Comparison of ENCODE assay signal across 8 cellular contexts in the genomic region with DNA sequence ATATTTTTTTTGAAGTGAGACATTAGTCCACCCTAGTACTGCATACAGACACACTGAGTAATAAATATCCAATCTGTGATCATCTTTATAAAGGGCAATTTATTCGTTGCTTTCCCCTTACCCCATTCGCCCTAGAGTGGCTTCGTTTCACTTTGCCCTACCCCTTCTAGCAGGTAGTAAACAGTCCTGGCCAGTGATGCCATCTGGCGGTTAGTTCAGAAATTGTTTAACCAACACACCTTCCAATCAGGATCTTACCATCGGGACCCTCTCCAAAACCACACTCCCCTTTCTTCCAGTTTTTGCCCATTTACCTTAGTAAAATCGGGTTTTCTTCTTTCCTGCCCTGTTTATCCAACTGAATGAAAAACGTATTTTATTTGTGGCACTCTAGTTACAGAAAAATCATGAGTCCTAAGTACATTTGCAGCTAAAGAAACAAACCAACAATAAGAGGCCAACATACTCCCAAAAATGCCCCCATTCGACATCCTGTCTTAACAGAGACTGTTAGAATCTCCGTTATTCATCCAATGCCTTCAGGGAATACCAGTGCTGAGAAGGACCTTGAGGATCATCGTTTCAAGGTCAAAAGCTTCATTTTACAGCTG. TPM values are rescaled to one million over a fixed set of nuclear protein-coding genes. Genes with fewer than 3 reads are reported as not detected.
DNase-seq lines count a peak whose midpoint lies in the region; ATAC-seq, FAIRE-seq and TF ChIP-seq lines count a peak whose summit lies in the region.

No MANE protein-coding gene starts in this region.

- no peaks in the 10 kb centered on the region for H3K36me3 Mint-ChIP-seq in endothelial cell (ENCODE audit: low read depth, unreplicated experiment)

- ATAC-seq in HG03558 (IDR thresholded peaks at IDR 0.05; ENCODE audit: extremely low read depth, unreplicated experiment) (peak; percentile 26), mucosa of descending colon (peak; percentile 50)

- H3K9me3 ChIP-seq in mucosa of descending colon: no peaks in the 10 kb centered on the region

- TF ChIP-seq CTCF in endothelial cell (IDR thresholded peaks at IDR 0.05; ENCODE audit: unreplicated experiment) (peak; percentile 64), mucosa of descending colon (IDR thresholded peaks at IDR 0.05) (peak; percentile 29)

- H3K27ac Mint-ChIP-seq in endothelial cell (ENCODE audit: unreplicated experiment): no peak overlapping the region

- H3K4me3 ChIP-seq in mucosa of descending colon: no peak overlapping the region

- intact Hi-C loops in mucosa of descending colon (cut with DNase I, micrococcal nuclease): loop anchor here (2.0 to 5.0 kb wide), 2 partner anchors 324 to 331 kb away; a partner anchor contains a TSS

- H3K27me3 Mint-ChIP-seq in endothelial cell (ENCODE audit: unreplicated experiment): peaks cover 2% of the 10 kb centered on the region

- peaks cover 3% of the 10 kb centered on the region for H3K4me1 ChIP-seq in mucosa of descending colon (ENCODE audit: low read depth)

- H3K4me1 Mint-ChIP-seq in endothelial cell (ENCODE audit: unreplicated experiment): peaks cover 15% of the 10 kb centered on the region

- FAIRE-seq in GM19239 (lab: Jason Lieb, UNC): peak; percentile 90

- no peaks in the 10 kb centered on the region for H3K9me3 Mint-ChIP-seq in endothelial cell (ENCODE audit: unreplicated experiment)

- H3K36me3 ChIP-seq in mucosa of descending colon (ENCODE audit: low read depth): no peaks in the 10 kb centered on the region

- peak overlapping the region; percentile 13 for H3K4me3 Mint-ChIP-seq in endothelial cell (ENCODE audit: unreplicated experiment)

- DNase-seq in C1 segment of cervical spinal cord (lab: John Stamatoyannopoulos, UW): peak in 11 of 14 donors; percentile 1 to 66 (median 31)
- DNase-seq in GM19239 (ENCODE audit: insufficient read length, low spot score): peak; percentile 48
- peak; percentile 86 for DNase-seq in NCI-H82 (lab: John Stamatoyannopoulos, UW)
- peak in 2 of 3 experiments; percentile 19 to 29 for DNase-seq in activated CD8-positive, alpha-beta memory T cell treated with anti-CD3 and anti-CD28 coated beads for 48 hours (ENCODE audit: low read depth in 2 of 3, low spot score in 2 of 3)
- peak; percentile 75 for DNase-seq in endothelial cell (ENCODE audit: low spot score)
- peak in 2 of 3 donors; percentile 38 to 88 for DNase-seq in mucosa of descending colon
- DNase-seq in stimulated activated CD8-positive, alpha-beta memory T cell treated with anti-CD3 and anti-CD28 coated beads, Interleukin-4, amount 100 ng/mL, for 4 hours (ENCODE audit: low read depth in 2 of 2, low spot score in 1 of 2): peak; percentile 39 to 45

RNA-seq across cellular contexts. Expression of a gene that starts 2.2 kb away (rescaled TPM):
- total RNA-seq in endothelial cell (ENCODE audit: unreplicated experiment) (45.5 TPM), mucosa of descending colon (100 to 1,000 TPM in 1 of 3 donors, 10 to 100 TPM in 2; 78.3 to 130 (median 91.2) TPM)

Comparison
In these comparisons a context has a peak if more than half of its experiments do, and no peak if none do; other contexts are left out.
1. DNase-seq: peak in every context shown above with its lines; median percentile 86 in NCI-H82; 75 in endothelial cell; 63 in mucosa of descending colon; 48 in GM19239; 42 in stimulated activated CD8-positive, alpha-beta memory T cell treated with anti-CD3 and anti-CD28 coated beads, Interleukin-4, amount 100 ng/mL, for 4 hours; 31 in C1 segment of cervical spinal cord; 24 in activated CD8-positive, alpha-beta memory T cell treated with anti-CD3 and anti-CD28 coated beads for 48 hours.